ENCODE assay signal across 8 cellular contexts in genomic region chr19:2417436-2417835, GRCh38. TPM values are rescaled to one million over a fixed set of nuclear protein-coding genes. Genes with fewer than 3 reads are reported as not detected.
"Had no signal": no experiment of that assay in that cellular context is flagged by ENCODE, and none has a peak within 500 bp of the region (broad histone marks: within the 10 kb centered on the region; RNA-seq: fewer than 3 reads in every experiment).

No MANE protein-coding gene starts in this region.

RNA-seq across cellular contexts. Expression of gene TMPRSS9, which starts 57.4 kb away (rescaled TPM):
- total RNA-seq: activated CD4-positive, alpha-beta memory T cell treated with anti-CD3 and anti-CD28 coated beads, Interleukin-2, amount 10 ng/mL, durations not matched to agents 7 days and 5 days; activated CD8-positive, alpha-beta memory T cell treated with anti-CD3 and anti-CD28 coated beads, Interleukin-2, amount 10 ng/mL, durations not matched to agents 7 days and 5 days; activated naive CD8-positive, alpha-beta T cell treated with anti-CD3 and anti-CD28 coated beads for 36 hours; activated T-helper 17 cell treated with anti-CD3 and anti-CD28 coated beads, Interleukin-2, amount 50 U/mL, for 72 hours; ascending aorta; cardiac septum; SJSA1 had no signal
- polyA plus RNA-seq: SK-N-SH had no signal
